Comparison of ENCODE assay signal across 21 cellular contexts in the genomic region with DNA sequence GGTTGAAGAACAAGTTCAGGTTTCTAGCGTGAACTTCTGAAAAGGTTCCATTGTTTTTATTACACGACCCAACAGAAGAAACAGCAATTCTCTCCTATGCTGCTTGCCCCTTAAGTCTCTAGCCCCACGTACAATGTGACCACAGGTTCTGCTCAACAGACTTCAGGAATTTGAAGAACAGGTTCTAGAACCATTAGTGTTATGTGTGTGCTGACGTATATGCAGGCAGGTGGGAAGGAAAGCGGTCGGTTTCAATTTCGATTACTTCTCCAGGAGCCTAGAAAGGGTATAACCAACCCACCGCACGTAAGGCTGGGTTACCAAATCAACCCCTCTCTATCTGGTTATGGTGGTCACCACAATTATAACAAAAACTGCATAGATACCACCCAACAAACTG. TPM values are rescaled to one million over a fixed set of nuclear protein-coding genes. Genes with fewer than 3 reads are reported as not detected.
DNase-seq lines count a peak whose midpoint lies in the region; ATAC-seq and TF ChIP-seq lines count a peak whose summit lies in the region.
"Had no signal": no experiment of that assay in that cellular context is flagged by ENCODE, and none has a peak within 500 bp of the region (broad histone marks: within the 10 kb centered on the region; RNA-seq: fewer than 3 reads in every experiment).

No MANE protein-coding gene starts in this region.

- peak overlapping the region; percentile 1; the same call in 1 of the 2 replicates for H2BK20ac ChIP-seq in IMR-90 (ENCODE audit: low read depth, low read length)

- BruUV-seq in IMR-90 (replicated peaks; lab: Mats Ljungman, UMichigan): no TSS peak

- POLR2A ChIA-PET in CD8-positive, alpha-beta T cell (lab: Charles Lee): interaction anchor here (1.4 to 1.8 kb wide), 2 partner anchors 21 to 36 kb away, joined by 4 to 6 read pairs; no protein-coding TSS in a partner anchor
- POLR2A ChIA-PET in IMR-90 (lab: Charles Lee; ENCODE audit: unreplicated experiment): no interaction called here

- no peak overlapping the region for H3K9ac ChIP-seq in IMR-90 (ENCODE audit: low read depth, low read length)
- H3K9ac ChIP-seq: GM23248 had no signal

- no peak overlapping the region for H3K4me3 Mint-ChIP-seq in CD8-positive, alpha-beta T cell
- H3K4me3 Mint-ChIP-seq in activated naive CD8-positive, alpha-beta T cell: no peak overlapping the region
- H3K4me3 Mint-ChIP-seq: HFFc6; stimulated activated naive CD8-positive, alpha-beta T cell treated with anti-CD3 and anti-CD28 coated beads, Interleukin-15, Interleukin-2, amounts not matched to agents 100 ng/mL and 50 ng/mL, for 24 hours had no signal

- no peak for ATAC-seq in CD8-positive, alpha-beta T cell
- no peak for ATAC-seq in IMR-90 (ENCODE audit: low read depth)
- ATAC-seq: sciatic nerve had no signal

- H3K9me3 ChIP-seq in CD8-positive, alpha-beta T cell (ENCODE audit: low read length): no peaks in the 10 kb centered on the region
- no peaks in the 10 kb centered on the region for H3K9me3 ChIP-seq in IMR-90 (ENCODE audit: control insufficient read depth, insufficient read depth, low read length)
- H3K9me3 ChIP-seq in neutrophil: no peaks in the 10 kb centered on the region
- H3K9me3 ChIP-seq in hepatocyte (ENCODE audit: low read depth): no peaks in the 10 kb centered on the region
- H3K9me3 ChIP-seq: adrenal gland, tibial artery had no signal

- no peak overlapping the region for H3K27ac ChIP-seq in CD8-positive, alpha-beta T cell (ENCODE audit: low read depth, low read length)
- H3K27ac ChIP-seq in IMR-90 (ENCODE audit: insufficient read depth, low read length) (no peak overlapping the region; the same call in 1 of the 2 replicates), neutrophil (peak overlapping the region; percentile 100), hepatocyte (no peak overlapping the region)
- H3K27ac ChIP-seq: adrenal gland, GM23248, tibial artery had no signal

- H3K9me2 ChIP-seq in hepatocyte (replicated peaks; ENCODE audit: insufficient read depth): no peaks in the 10 kb centered on the region

- no peak overlapping the region for H2BK15ac ChIP-seq in IMR-90 (ENCODE audit: low read depth, low read length)

- H3K27me3 ChIP-seq in CD8-positive, alpha-beta T cell (ENCODE audit: insufficient read depth, low read length): no peaks in the 10 kb centered on the region
- H3K27me3 ChIP-seq in IMR-90 (ENCODE audit: control insufficient read depth, insufficient read depth, low read length): no peaks in the 10 kb centered on the region
- no peaks in the 10 kb centered on the region for H3K27me3 ChIP-seq in neutrophil
- no peaks in the 10 kb centered on the region for H3K27me3 ChIP-seq in hepatocyte
- H3K27me3 ChIP-seq: adrenal gland, tibial artery had no signal

- dilution Hi-C loops in IMR-90 (cut with HindIII; ENCODE audit: low sequenced_read_pairs, unreplicated experiment): no loop called here

- H3K4ac ChIP-seq in IMR-90 (ENCODE audit: low read depth, low read length): no peak overlapping the region

- no peak overlapping the region for H4K91ac ChIP-seq in IMR-90 (ENCODE audit: insufficient read depth, low read depth, low read length)

- H4K5ac ChIP-seq in IMR-90 (ENCODE audit: low read depth, low read length): peak overlapping the region; percentile 42; the same call in 1 of the 2 replicates

- H2AFZ ChIP-seq in IMR-90 (replicated peaks; ENCODE audit: low read length, poor library complexity) (no peak overlapping the region), hepatocyte (no peak overlapping the region)
- H2AFZ ChIP-seq: GM23248 had no signal

- CTCF ChIA-PET in CD8-positive, alpha-beta T cell (lab: Charles Lee): interaction anchor here (1.2 kb wide), 1 partner anchor 35 kb away, joined by 6 read pairs; no protein-coding TSS in a partner anchor
- CTCF ChIA-PET in IMR-90 (lab: Yijun Ruan, JAX): interaction anchor here (1.2 to 1.4 kb wide), 2 partner anchors 9 to 21 kb away, joined by 3 read pairs; no protein-coding TSS in a partner anchor

- TF ChIP-seq RAD21 in IMR-90 (IDR thresholded peaks at IDR 0.05; ENCODE audit: low read length): no peak

- H3K79me2 ChIP-seq in hepatocyte: peaks cover 9% of the 10 kb centered on the region

- intact Hi-C loops in CD8-positive, alpha-beta T cell (cut with DNase I, micrococcal nuclease): no loop called here
- intact Hi-C loops in IMR-90 (cut with micrococcal nuclease): loop anchor here (5.0 kb wide), 1 partner anchor 40 kb away; the partner anchor contains the start of gene XPO6

- DNase-seq in CD8-positive, alpha-beta T cell: no peak
- DNase-seq in IMR-90: no peak
- DNase-seq in hypothalamus (lab: John Stamatoyannopoulos, UW): no peak
- no peak for DNase-seq in cerebellar nuclear complex (lab: John Stamatoyannopoulos, UW)
- DNase-seq in hepatocyte (ENCODE audit: low spot score): no peak
- DNase-seq: activated CD4-positive, CD25-positive, alpha-beta regulatory T cell treated with anti-CD3 and anti-CD28 coated beads, Interleukin-2, amount 50 U/mL, for 72 hours; adrenal gland; DMS153; effector CD4-positive, alpha-beta T cell; HFFc6; NCI-H1417; NCI-H2081; NCI-H226; SHP77; stimulated activated CD4-positive, alpha-beta T cell treated with anti-CD3 and anti-CD28 coated beads, Interleukin-4, amount 100 ng/mL, for 4 hours; tibial artery had no signal

- H4K8ac ChIP-seq in IMR-90 (ENCODE audit: low read depth in 2 of 2, low read length in 2 of 2): no peak overlapping the region

- no peak overlapping the region for H3K23ac ChIP-seq in IMR-90 (ENCODE audit: low read depth, low read length)

- H2BK5ac ChIP-seq in IMR-90 (ENCODE audit: low read depth, low read length, poor library complexity, severe bottlenecking): peak overlapping the region; percentile 17

- 90% methylated on average over 2 of the region's 9 CpGs; no CpG with 5 or more reads in 1 of the 2 experiments for WGBS in IMR-90 (ENCODE audit: extremely low coverage in 2 of 2, insufficient read length in 1 of 2), 2 experiments
- 82% methylated on average over 9 of the region's 9 CpGs for WGBS in hepatocyte (ENCODE audit: low lambda C conversion rate, missing lambda C conversion rate)

- no peak for TF ChIP-seq POLR2A in IMR-90 (IDR thresholded peaks at IDR 0.05; ENCODE audit: low read depth, low read length)

- H3K14ac ChIP-seq in IMR-90 (replicated peaks; ENCODE audit: low read depth, low read length): no peak overlapping the region; the same call in 1 of the 2 replicates

- H3K79me1 ChIP-seq in IMR-90 (ENCODE audit: low read depth in 1 of 2, low read length in 2 of 2): peaks cover 54 to 80% of the 10 kb centered on the region in 2 experiments

- no peak overlapping the region for H2AK9ac ChIP-seq in IMR-90 (replicated peaks; ENCODE audit: low read depth, low read length, poor library complexity)

- TF ChIP-seq CTCF in CD8-positive, alpha-beta T cell (IDR thresholded peaks at IDR 0.05): no peak
- no peak for TF ChIP-seq CTCF in IMR-90 (conservative IDR thresholded peaks at IDR 0.05; ENCODE audit: low read depth, low read length)
- no peak for TF ChIP-seq CTCF in neutrophil (IDR thresholded peaks at IDR 0.05)
- TF ChIP-seq CTCF in hepatocyte (IDR thresholded peaks at IDR 0.05; ENCODE audit: poor library complexity): no peak

- peaks cover 77% of the 10 kb centered on the region for H3K4me1 Mint-ChIP-seq in CD8-positive, alpha-beta T cell (ENCODE audit: low read depth)
- peaks cover 80% of the 10 kb centered on the region for H3K4me1 Mint-ChIP-seq in activated naive CD8-positive, alpha-beta T cell (ENCODE audit: low read depth)

- H3K4me3 ChIP-seq in CD8-positive, alpha-beta T cell (ENCODE audit: low read depth, low read length): no peak overlapping the region
- no peak overlapping the region for H3K4me3 ChIP-seq in IMR-90 (ENCODE audit: insufficient read depth, low read depth, low read length)
- H3K4me3 ChIP-seq in neutrophil (ENCODE audit: low read depth in 1 of 2, low read length in 1 of 2): no peak overlapping the region
- H3K4me3 ChIP-seq in hepatocyte: no peak overlapping the region
- H3K4me3 ChIP-seq: adrenal gland, GM23248, tibial artery had no signal

- no peak overlapping the region for H3K56ac ChIP-seq in IMR-90 (ENCODE audit: extremely low read depth, insufficient read depth, low read length)

- peaks cover 51% of the 10 kb centered on the region for H3K36me3 ChIP-seq in CD8-positive, alpha-beta T cell (ENCODE audit: insufficient read depth, low read length)
- peaks cover 39% of the 10 kb centered on the region for H3K36me3 ChIP-seq in IMR-90 (ENCODE audit: control insufficient read depth, insufficient read depth, low read length)
- peaks cover 97% of the 10 kb centered on the region for H3K36me3 ChIP-seq in neutrophil
- H3K36me3 ChIP-seq in hepatocyte (replicated peaks; ENCODE audit: insufficient read depth, low read depth): no peaks in the 10 kb centered on the region

- H3K9me3 Mint-ChIP-seq in CD8-positive, alpha-beta T cell: no peaks in the 10 kb centered on the region
- H3K9me3 Mint-ChIP-seq in activated naive CD8-positive, alpha-beta T cell (ENCODE audit: low read depth): no peaks in the 10 kb centered on the region
- H3K9me3 Mint-ChIP-seq: HFFc6; stimulated activated naive CD8-positive, alpha-beta T cell treated with anti-CD3 and anti-CD28 coated beads, Interleukin-15, Interleukin-2, amounts not matched to agents 100 ng/mL and 50 ng/mL, for 24 hours had no signal

- no peak overlapping the region for H3K4me2 ChIP-seq in IMR-90 (ENCODE audit: low read depth, low read length)
- H3K4me2 ChIP-seq in hepatocyte: no peak overlapping the region

- no peaks in the 10 kb centered on the region for H3K27me3 Mint-ChIP-seq in CD8-positive, alpha-beta T cell (ENCODE audit: low read depth)
- no peaks in the 10 kb centered on the region for H3K27me3 Mint-ChIP-seq in activated naive CD8-positive, alpha-beta T cell
- H3K27me3 Mint-ChIP-seq: stimulated activated naive CD8-positive, alpha-beta T cell treated with anti-CD3 and anti-CD28 coated beads, Interleukin-15, Interleukin-2, amounts not matched to agents 100 ng/mL and 50 ng/mL, for 24 hours had no signal

- in situ Hi-C loops in IMR-90 (cut with MboI; ENCODE audit: low sequenced_read_pairs): no loop called here

- peak overlapping the region; percentile 82 for H3K27ac Mint-ChIP-seq in CD8-positive, alpha-beta T cell
- H3K27ac Mint-ChIP-seq in activated naive CD8-positive, alpha-beta T cell: peak overlapping the region; percentile 87

- H2AK5ac ChIP-seq in IMR-90 (ENCODE audit: low read depth, low read length): no peak overlapping the region

- H3K9me1 ChIP-seq in IMR-90 (ENCODE audit: insufficient read depth, low read length): peaks cover 23% of the 10 kb centered on the region

- peaks cover 7% of the 10 kb centered on the region for H4K20me1 ChIP-seq in IMR-90 (ENCODE audit: insufficient read depth, low read length)
- H4K20me1 ChIP-seq in hepatocyte (ENCODE audit: insufficient read depth, poor library complexity, severe bottlenecking): no peaks in the 10 kb centered on the region

- H3K4me1 ChIP-seq in CD8-positive, alpha-beta T cell (ENCODE audit: insufficient read depth, low read length): peaks cover 49% of the 10 kb centered on the region
- H3K4me1 ChIP-seq in IMR-90 (ENCODE audit: control insufficient read depth, insufficient read depth, low read length) (peaks cover 16% of the 10 kb centered on the region), neutrophil (ENCODE audit: control insufficient read depth in 1 of 2, insufficient read depth in 1 of 2, low read depth in 1 of 2, low read length in 1 of 2) (peaks cover 58 to 60% of the 10 kb centered on the region in 2 experiments), hepatocyte (ENCODE audit: insufficient read depth) (no peaks in the 10 kb centered on the region)
- H3K4me1 ChIP-seq: adrenal gland, tibial artery had no signal

- no peak overlapping the region for H2BK120ac ChIP-seq in IMR-90 (ENCODE audit: low read depth, low read length)

- H3K36me3 Mint-ChIP-seq in CD8-positive, alpha-beta T cell: peaks cover 73% of the 10 kb centered on the region
- H3K36me3 Mint-ChIP-seq in activated naive CD8-positive, alpha-beta T cell: peaks cover 27% of the 10 kb centered on the region

- H3K18ac ChIP-seq in IMR-90 (ENCODE audit: low read depth, low read length): peak overlapping the region; percentile 43; the same call in 1 of the 2 replicates

RNA-seq across cellular contexts. Expression of gene XPO6, which starts 39.4 kb away (rescaled TPM):
- total RNA-seq in CD8-positive, alpha-beta T cell: 100 to 1,000 TPM; 355 to 369 TPM
- 103 and 108 TPM in 2 replicates for total RNA-seq in IMR-90 (2012; rRNA removed)
- 184 and 202 TPM in 2 replicates for polyA plus RNA-seq in IMR-90 (2012; rRNA removed)
- 213 and 433 TPM in 2 replicates for polyA plus RNA-seq in IMR-90 (2012; cell fraction: cytosol; rRNA removed)
- 272 and 467 TPM in 2 replicates for polyA plus RNA-seq in IMR-90 (2012; cell fraction: nucleus; rRNA removed; ENCODE audit: low replicate concordance)
- total RNA-seq in hepatocyte: 49.7 and 111 TPM in 2 replicates
- 39.8 and 48.8 TPM in 2 replicates for polyA plus RNA-seq in hepatocyte
